In genomic region chr6:87700351-87700728, GRCh38 we compare ENCODE assay signal across 8 cellular contexts. TPM values are rescaled to one million over a fixed set of nuclear protein-coding genes. Genes with fewer than 3 reads are reported as not detected.
DNase-seq lines count a peak whose midpoint lies in the region; FAIRE-seq and TF ChIP-seq lines count a peak whose summit lies in the region.

No MANE protein-coding gene starts in this region.

- H3K4me3 ChIP-seq in Caco-2 (ENCODE audit: low read depth, low read length) = peak overlapping the region; percentile 60
- H3K4me3 ChIP-seq in OCI-LY3 (ENCODE audit: low read length) = peak overlapping the region; percentile 96
- H3K4me3 ChIP-seq in endothelial cell of umbilical vein (replicated peaks in 1 of 3; ENCODE audit: insufficient read depth in 1 of 3, low read depth in 1 of 3, low read length in 3 of 3) = peak overlapping the region; percentile 95 to 100 (median 97)
- H3K4me3 ChIP-seq in neutrophil (ENCODE audit: low read depth in 1 of 2, low read length in 1 of 2) = peak overlapping the region; percentile 81 to 100

- dilution Hi-C loops in endothelial cell of umbilical vein (cut with MboI; ENCODE audit: extremely low pct_ligation_motif_present, low sequenced_read_pairs) = no loop called here

- H3K27me3 ChIP-seq in Caco-2 (replicated peaks; ENCODE audit: control insufficient read depth, insufficient read depth, low read length) = no peaks in the 10 kb centered on the region
- no peaks in the 10 kb centered on the region for H3K27me3 ChIP-seq in OCI-LY3 (ENCODE audit: low read depth, low read length)
- H3K27me3 ChIP-seq in endothelial cell of umbilical vein (ENCODE audit: control insufficient read depth in 2 of 2, insufficient read depth in 2 of 2, low read length in 2 of 2) = no peaks in the 10 kb centered on the region
- no peaks in the 10 kb centered on the region for H3K27me3 ChIP-seq in neutrophil

- H3K27me3 Mint-ChIP-seq in Caco-2 (ENCODE audit: insufficient read depth, unreplicated experiment) = no peaks in the 10 kb centered on the region

- intact Hi-C loops in Caco-2 (cut with micrococcal nuclease; ENCODE audit: unreplicated experiment) = loop anchor here (5.0 kb wide), 2 partner anchors 543 to 628 kb away; partner anchors contain the start of gene ZNF292
- intact Hi-C loops in endothelial cell of umbilical vein (cut with micrococcal nuclease) = loop anchor here (2.0 to 10.0 kb wide), 2 partner anchors 546 to 1174 kb away; partner anchors contain the start of gene ZNF292

- H3K9ac ChIP-seq in OCI-LY3 (ENCODE audit: low read length) = peak overlapping the region; percentile 97
- H3K9ac ChIP-seq in endothelial cell of umbilical vein (replicated peaks; ENCODE audit: extremely low read depth, insufficient read depth, low read length) = peak overlapping the region; percentile 96

- peak overlapping the region; percentile 93 for H3K27ac Mint-ChIP-seq in Caco-2 (ENCODE audit: unreplicated experiment)

- DNase-seq in Caco-2 (no peak), endothelial cell of umbilical vein (ENCODE audit: low read depth, low spot score) (no peak), NCI-H146 (lab: John Stamatoyannopoulos, UW) (no peak), NAMALWA (ENCODE audit: low spot score) (no peak), D721Med (ENCODE audit: insufficient read length, low spot score) (no peak)
- no peak for DNase-seq in activated CD4-positive, CD25-positive, alpha-beta regulatory T cell (lab: John Stamatoyannopoulos, UW)

- H3K79me2 ChIP-seq in OCI-LY3 (ENCODE audit: low read length) = peaks cover 67% of the 10 kb centered on the region
- H3K79me2 ChIP-seq in endothelial cell of umbilical vein (ENCODE audit: control insufficient read depth, insufficient read depth, low read length) = peaks cover 66% of the 10 kb centered on the region

- peak overlapping the region; percentile 99 for H3K27ac ChIP-seq in OCI-LY3 (ENCODE audit: low read length)
- H3K27ac ChIP-seq in endothelial cell of umbilical vein (ENCODE audit: insufficient read depth, low read depth, low read length) = peak overlapping the region; percentile 56
- H3K27ac ChIP-seq in neutrophil = peak overlapping the region; percentile 98

- peak overlapping the region; percentile 93 for H3K4me2 ChIP-seq in OCI-LY3 (ENCODE audit: low read length)
- peak overlapping the region; percentile 100 for H3K4me2 ChIP-seq in endothelial cell of umbilical vein (ENCODE audit: insufficient read depth, low read length)

- BruUV-seq in Caco-2 (replicated peaks; lab: Mats Ljungman, UMichigan) (TSS peak; percentile 41), endothelial cell of umbilical vein (replicated peaks; lab: Mats Ljungman, UMichigan) (TSS peak; percentile 25)

- POLR2A ChIA-PET in Caco-2 (lab: Charles Lee) = no interaction called here
- POLR2A ChIA-PET in endothelial cell of umbilical vein (lab: Charles Lee) = interaction anchor here (0.7 kb wide), 1 partner anchor 48 kb away, joined by 5 read pairs; no protein-coding TSS in a partner anchor

- H3K36me3 ChIP-seq in Caco-2 (ENCODE audit: control insufficient read depth, insufficient read depth, low read length) (no peaks in the 10 kb centered on the region), OCI-LY3 (replicated peaks; ENCODE audit: low read depth, low read length) (peaks cover 25% of the 10 kb centered on the region), endothelial cell of umbilical vein (ENCODE audit: control insufficient read depth in 2 of 2, extremely low read depth in 1 of 2, insufficient read depth in 2 of 2, low read length in 2 of 2) (no peaks in the 10 kb centered on the region), neutrophil (peaks cover 8% of the 10 kb centered on the region)

- H3K9me3 Mint-ChIP-seq in Caco-2 (ENCODE audit: unreplicated experiment) = no peaks in the 10 kb centered on the region

- H3K4me1 ChIP-seq in Caco-2 (peaks cover 8% of the 10 kb centered on the region), OCI-LY3 (ENCODE audit: low read length) (peaks cover 46% of the 10 kb centered on the region), endothelial cell of umbilical vein (ENCODE audit: control insufficient read depth, extremely low read depth, insufficient read depth, low read length) (peaks cover 30% of the 10 kb centered on the region), neutrophil (ENCODE audit: control insufficient read depth in 1 of 2, insufficient read depth in 1 of 2, low read depth in 1 of 2, low read length in 1 of 2) (peaks cover 48 to 53% of the 10 kb centered on the region in 2 experiments)

- TF ChIP-seq CTCF in Caco-2 (IDR thresholded peaks at IDR 0.05; ENCODE audit: insufficient read depth in 1 of 2, low read depth in 1 of 2, low read length in 1 of 2, severe bottlenecking in 1 of 2, unreplicated experiment in 1 of 2) (no peak), OCI-LY3 (IDR thresholded peaks at IDR 0.05; ENCODE audit: low read depth, low read length) (no peak), endothelial cell of umbilical vein (IDR thresholded peaks at IDR 0.05; ENCODE audit: extremely low read depth in 1 of 2, insufficient read depth in 1 of 2, low read depth in 1 of 2, low read length in 2 of 2) (no peak), neutrophil (IDR thresholded peaks at IDR 0.05) (no peak), D721Med (IDR thresholded peaks at IDR 0.05; ENCODE audit: insufficient read depth, missing control alignments) (no peak)

- H3K4me3 Mint-ChIP-seq in Caco-2 (ENCODE audit: unreplicated experiment) = peak overlapping the region; percentile 99

- peaks cover 40% of the 10 kb centered on the region for H3K36me3 Mint-ChIP-seq in Caco-2 (ENCODE audit: insufficient read depth, unreplicated experiment)

- H3K9me3 ChIP-seq in Caco-2 (no peaks in the 10 kb centered on the region), OCI-LY3 (ENCODE audit: insufficient read depth, low read length) (no peaks in the 10 kb centered on the region), endothelial cell of umbilical vein (replicated peaks; ENCODE audit: control insufficient read depth, insufficient read depth, low read length) (no peaks in the 10 kb centered on the region), neutrophil (no peaks in the 10 kb centered on the region)

- peaks cover 3% of the 10 kb centered on the region for H3K4me1 Mint-ChIP-seq in Caco-2 (ENCODE audit: low read depth, unreplicated experiment)

- H2AFZ ChIP-seq in OCI-LY3 (ENCODE audit: low read depth, low read length) (no peak overlapping the region), endothelial cell of umbilical vein (ENCODE audit: low read depth, low read length) (no peak overlapping the region)

- H4K20me1 ChIP-seq in OCI-LY3 (ENCODE audit: insufficient read depth, low read length) (peaks cover 51% of the 10 kb centered on the region), endothelial cell of umbilical vein (replicated peaks; ENCODE audit: control insufficient read depth, extremely low read depth, insufficient read depth, low read length) (peaks cover 9% of the 10 kb centered on the region)

- no peaks in the 10 kb centered on the region for H3K9me1 ChIP-seq in endothelial cell of umbilical vein (replicated peaks; ENCODE audit: control insufficient read depth, extremely low read depth, insufficient read depth, low read length)

- no peak for TF ChIP-seq POLR2A in endothelial cell of umbilical vein (IDR thresholded peaks at IDR 0.05; ENCODE audit: low read depth, low read length)

- CTCF ChIA-PET in Caco-2 (lab: Charles Lee) (no interaction called here), endothelial cell of umbilical vein (lab: Charles Lee) (interaction anchor here (0.8 to 3.3 kb wide), 4 partner anchors 9 to 561 kb away, joined by 3 to 18 read pairs (median 3); no protein-coding TSS in a partner anchor)

- FAIRE-seq in endothelial cell of umbilical vein (lab: Jason Lieb, UNC) (peak; percentile 26), D721Med (lab: Jason Lieb, UNC) (no peak)

TF ChIP-seq in endothelial cell of umbilical vein, 7 proteins besides CTCF, POLR2A, EP300 and RAD21:
- no peak for TF ChIP-seq GATA2 (IDR thresholded peaks at IDR 0.05; ENCODE audit: insufficient read depth, insufficient read length, low read depth, low read length)
- TF ChIP-seq FOS (IDR thresholded peaks at IDR 0.05; ENCODE audit: borderline replicate concordance, insufficient read depth, low read length) = no peak
- no peak for TF ChIP-seq MAX (IDR thresholded peaks at IDR 0.05; ENCODE audit: insufficient read depth, insufficient read length)
- no peak for TF ChIP-seq MYC (IDR thresholded peaks at IDR 0.05; ENCODE audit: low read depth, low read length)
- no peak for TF ChIP-seq JUN (IDR thresholded peaks at IDR 0.05; ENCODE audit: borderline replicate concordance, insufficient read depth, insufficient read length, low read depth)
- no peak for TF ChIP-seq POLR2AphosphoS5 (IDR thresholded peaks at IDR 0.05; ENCODE audit: insufficient read depth, low read depth, low read length)
- TF ChIP-seq EZH2 (IDR thresholded peaks at IDR 0.05; ENCODE audit: borderline replicate concordance, low read depth, low read length, severe bottlenecking) = no peak

RNA-seq across cellular contexts. Expression of gene AKIRIN2, which starts 1.7 kb away (rescaled TPM):
- 51.3 and 53.5 TPM in 2 replicates for total RNA-seq in Caco-2 (2022)
- total RNA-seq in endothelial cell of umbilical vein = 46.1 and 46.4 TPM in 2 replicates
- polyA plus RNA-seq in endothelial cell of umbilical vein = 15.9 and 19.0 TPM in 2 replicates
- 16.6 and 17.4 TPM in 2 replicates for polyA plus RNA-seq in endothelial cell of umbilical vein (2011; cell fraction: cytosol; rRNA removed)
- 13.3 and 19.3 TPM in 2 replicates for polyA plus RNA-seq in endothelial cell of umbilical vein (2011; cell fraction: nucleus; rRNA removed)
- 29.9 and 32.0 TPM in 2 replicates for polyA plus RNA-seq in endothelial cell of umbilical vein (2012)
- polyA minus RNA-seq in endothelial cell of umbilical vein = 12.6 and 13.6 TPM in 2 replicates
- polyA minus RNA-seq in endothelial cell of umbilical vein (2011; cell fraction: cytosol; rRNA and poly(A)+ RNA removed) = 15.2 TPM
- 23.7 and 24.4 TPM in 2 replicates for polyA minus RNA-seq in endothelial cell of umbilical vein (2011; cell fraction: nucleus; rRNA and poly(A)+ RNA removed)
